11 cellular contexts compared by ENCODE assay signal in genomic region chr15:33722005-33722672, GRCh38.
DNase-seq lines count a peak whose midpoint lies in the region; ATAC-seq and TF ChIP-seq lines count a peak whose summit lies in the region.
"Had no signal": no experiment of that assay in that cellular context is flagged by ENCODE, and none has a peak within 500 bp of the region (broad histone marks: within the 10 kb centered on the region; RNA-seq: fewer than 3 reads in every experiment).

No MANE protein-coding gene starts in this region.

- no peak for TF ChIP-seq CTCF in PC-3 (conservative IDR thresholded peaks at IDR 0.05; ENCODE audit: low read depth, low read length)
- no peak for TF ChIP-seq CTCF in ascending aorta (IDR thresholded peaks at IDR 0.05)
- TF ChIP-seq CTCF in activated CD8-positive, alpha-beta T cell treated with anti-CD3 and anti-CD28 coated beads for 36 hours (IDR thresholded peaks at IDR 0.05), result no peak

- H3F3A ChIP-seq in PC-3 (ENCODE audit: low read length, unreplicated experiment), result no peaks in the 10 kb centered on the region

- H4K20me1 ChIP-seq in PC-3 (ENCODE audit: low read length), result no peaks in the 10 kb centered on the region

- H3K4me3 Mint-ChIP-seq in activated CD8-positive, alpha-beta T cell treated with anti-CD3 and anti-CD28 coated beads for 36 hours, result no peak overlapping the region
- H3K4me3 Mint-ChIP-seq: activated naive CD8-positive, alpha-beta T cell treated with anti-CD3 and anti-CD28 coated beads, Interleukin-2, amount 50 U/mL, for 24 hours had no signal

- no peak overlapping the region for H2AFZ ChIP-seq in PC-3 (ENCODE audit: low read length)

- H3K27ac ChIP-seq in PC-3 (ENCODE audit: low read length) (peak overlapping the region; percentile 70), ascending aorta (no peak overlapping the region)

- H3K9me2 ChIP-seq in PC-3 (replicated peaks; ENCODE audit: low read length), result no peaks in the 10 kb centered on the region

- H3K4me2 ChIP-seq in PC-3 (ENCODE audit: low read length), result no peak overlapping the region

- H3K27me3 Mint-ChIP-seq in activated CD8-positive, alpha-beta T cell treated with anti-CD3 and anti-CD28 coated beads for 36 hours, result peaks cover 3% of the 10 kb centered on the region
- H3K27me3 Mint-ChIP-seq: activated naive CD8-positive, alpha-beta T cell treated with anti-CD3 and anti-CD28 coated beads, Interleukin-2, amount 50 U/mL, for 24 hours had no signal

- CTCF ChIA-PET in PC-3 (lab: Charles Lee), result interaction anchor here (1.3 kb wide), 1 partner anchor 8 kb away, joined by 3 read pairs; no protein-coding TSS in a partner anchor
- CTCF ChIA-PET in activated CD8-positive, alpha-beta T cell treated with anti-CD3 and anti-CD28 coated beads for 36 hours (lab: Charles Lee), result interaction anchor here (1.2 to 4.5 kb wide), 6 partner anchors 11 to 429 kb away, joined by 3 to 22 read pairs (median 6); no protein-coding TSS in a partner anchor

- intact Hi-C loops in PC-3 (cut with micrococcal nuclease), result no loop called here
- intact Hi-C loops in ascending aorta (cut with DNase I), result no loop called here
- intact Hi-C loops in activated CD8-positive, alpha-beta T cell treated with anti-CD3 and anti-CD28 coated beads for 36 hours (cut with micrococcal nuclease), result no loop called here

- no peak overlapping the region for H3K27ac Mint-ChIP-seq in activated CD8-positive, alpha-beta T cell treated with anti-CD3 and anti-CD28 coated beads for 36 hours
- H3K27ac Mint-ChIP-seq: activated naive CD8-positive, alpha-beta T cell treated with anti-CD3 and anti-CD28 coated beads, Interleukin-2, amount 50 U/mL, for 24 hours had no signal

- H3K27me3 ChIP-seq in PC-3 (ENCODE audit: low read length), result no peaks in the 10 kb centered on the region
- H3K27me3 ChIP-seq in ascending aorta, result no peaks in the 10 kb centered on the region

- H3K4me3 ChIP-seq in PC-3 (ENCODE audit: low read length) (no peak overlapping the region), ascending aorta (no peak overlapping the region)
- H3K4me3 ChIP-seq: lung had no signal

- no peaks in the 10 kb centered on the region for H3K4me1 Mint-ChIP-seq in activated CD8-positive, alpha-beta T cell treated with anti-CD3 and anti-CD28 coated beads for 36 hours (ENCODE audit: low read depth)

- H3K79me2 ChIP-seq in PC-3 (ENCODE audit: low read length), result no peaks in the 10 kb centered on the region

- no peaks in the 10 kb centered on the region for H3K9me3 ChIP-seq in PC-3 (ENCODE audit: low read length)
- no peaks in the 10 kb centered on the region for H3K9me3 ChIP-seq in ascending aorta

- H3K4me1 ChIP-seq in PC-3 (ENCODE audit: insufficient read depth, low read length) (peaks cover 22% of the 10 kb centered on the region), ascending aorta (no peaks in the 10 kb centered on the region)

- ATAC-seq in GM18868 (IDR thresholded peaks at IDR 0.05; ENCODE audit: unreplicated experiment) (peak; percentile 91), HG02943 (IDR thresholded peaks at IDR 0.05; ENCODE audit: low read depth, unreplicated experiment) (peak; percentile 86), PC-3 (peak; percentile 39; the same call in 1 of the 2 replicates)
- ATAC-seq in activated CD8-positive, alpha-beta T cell treated with anti-CD3 and anti-CD28 coated beads for 36 hours, result no peak
- ATAC-seq: activated naive CD8-positive, alpha-beta T cell treated with anti-CD3 and anti-CD28 coated beads, Interleukin-2, amount 50 U/mL, for 24 hours had no signal

- DNase-seq in PC-3 (peak; percentile 63), kidney tubule cell (ENCODE audit: low spot score) (peak; percentile 96), ascending aorta (ENCODE audit: low spot score in 2 of 2) (no peak), NCI-H1092 (lab: John Stamatoyannopoulos, UW) (no peak), islet precursor cell (no peak)
- DNase-seq in activated CD8-positive, alpha-beta T cell treated with anti-CD3 and anti-CD28 coated beads for 36 hours, result no peak
- DNase-seq: activated naive CD8-positive, alpha-beta T cell treated with anti-CD3 and anti-CD28 coated beads, Interleukin-2, amount 50 U/mL, for 24 hours; NCI-H526 had no signal

- peak overlapping the region; percentile 23; the same call in 1 of the 2 replicates for H3K9ac ChIP-seq in PC-3 (ENCODE audit: low read length)

- no peaks in the 10 kb centered on the region for H3K9me3 Mint-ChIP-seq in activated CD8-positive, alpha-beta T cell treated with anti-CD3 and anti-CD28 coated beads for 36 hours

- BruUV-seq in PC-3 (replicated peaks; lab: Mats Ljungman, UMichigan), result no TSS peak

- POLR2A ChIA-PET in PC-3 (lab: Charles Lee; ENCODE audit: unreplicated experiment), result interaction anchor here (0.5 kb wide), 1 partner anchor 16 kb away, joined by 10 read pairs; no protein-coding TSS in a partner anchor
- POLR2A ChIA-PET in activated CD8-positive, alpha-beta T cell treated with anti-CD3 and anti-CD28 coated beads for 36 hours (lab: Charles Lee), result no interaction called here

- no peaks in the 10 kb centered on the region for H3K36me3 Mint-ChIP-seq in activated CD8-positive, alpha-beta T cell treated with anti-CD3 and anti-CD28 coated beads for 36 hours (ENCODE audit: low read depth)

- H3K36me3 ChIP-seq in PC-3 (ENCODE audit: low read depth, low read length) (no peaks in the 10 kb centered on the region), ascending aorta (no peaks in the 10 kb centered on the region)

Comparison
In these comparisons a context has a peak if more than half of its experiments do, and no peak if none do; other contexts are left out.
1. DNase-seq: peak in PC-3 (single experiment) and kidney tubule cell (single experiment); none in ascending aorta (0 of 2), NCI-H1092 (single experiment), islet precursor cell (single experiment) and activated CD8-positive, alpha-beta T cell treated with anti-CD3 and anti-CD28 coated beads for 36 hours (single experiment).